Comparison of ENCODE assay signal across 10 cellular contexts in genomic region chr5:176743136-176743827, GRCh38.
DNase-seq lines count a peak whose midpoint lies in the region; TF ChIP-seq lines count a peak whose summit lies in the region.
"Had no signal": no experiment of that assay in that cellular context is flagged by ENCODE, and none has a peak within 500 bp of the region (broad histone marks: within the 10 kb centered on the region; RNA-seq: fewer than 3 reads in every experiment).

No MANE protein-coding gene starts in this region.

- H3K27me3 ChIP-seq in Caco-2 (replicated peaks; ENCODE audit: control insufficient read depth, insufficient read depth, low read length) (no peaks in the 10 kb centered on the region), ectodermal cell (ENCODE audit: control insufficient read depth, insufficient read depth, low read length, poor library complexity, severe bottlenecking) (peaks cover 36% of the 10 kb centered on the region)

- no peaks in the 10 kb centered on the region for H3K9me3 ChIP-seq in Caco-2
- H3K9me3 ChIP-seq in ectodermal cell (ENCODE audit: control insufficient read depth, low read length), result no peaks in the 10 kb centered on the region

- WGBS in ectodermal cell, 2 experiments, result 3% methylated on average over 52 of the region's 52 CpGs

- TF ChIP-seq CTCF in Caco-2 (IDR thresholded peaks at IDR 0.05; ENCODE audit: insufficient read depth in 1 of 2, low read depth in 1 of 2, low read length in 1 of 2, severe bottlenecking in 1 of 2, unreplicated experiment in 1 of 2), result no peak
- TF ChIP-seq CTCF in nephron progenitor cell (IDR thresholded peaks at IDR 0.05), result no peak

- H3K27ac Mint-ChIP-seq in Caco-2 (ENCODE audit: unreplicated experiment) (no peak overlapping the region), nephron progenitor cell (no peak overlapping the region)
- no peak overlapping the region for H3K27ac Mint-ChIP-seq in activated naive CD4-positive, alpha-beta T cell treated with anti-CD3 and anti-CD28 coated beads, Interleukin-2, amount 10 ng/mL, durations not matched to agents 7 days and 5 days

- DNase-seq in Caco-2 (no peak), NCI-H2029 (lab: John Stamatoyannopoulos, UW) (peak; percentile 32), nephron progenitor cell (peak; percentile 58), NCI-H446 treated with DMSO at 0.1 percent for 48 hours (lab: John Stamatoyannopoulos, UW) (no peak), NCI-H774 (lab: John Stamatoyannopoulos, UW) (no peak), SHP77 treated with DMSO at 0.1 percent for 48 hours (lab: John Stamatoyannopoulos, UW) (no peak)
- DNase-seq in activated naive CD4-positive, alpha-beta T cell treated with anti-CD3 and anti-CD28 coated beads, Interleukin-2, amount 10 ng/mL, durations not matched to agents 7 days and 5 days, result no peak
- DNase-seq: SHP77 had no signal

- BruUV-seq in Caco-2 (replicated peaks; lab: Mats Ljungman, UMichigan), result no TSS peak

- CTCF ChIA-PET in Caco-2 (lab: Charles Lee), result no interaction called here
- CTCF ChIA-PET in activated naive CD4-positive, alpha-beta T cell treated with anti-CD3 and anti-CD28 coated beads, Interleukin-2, amount 10 ng/mL, durations not matched to agents 7 days and 5 days (lab: Charles Lee), result no interaction called here

- H3K36me3 ChIP-seq in Caco-2 (ENCODE audit: control insufficient read depth, insufficient read depth, low read length) (no peaks in the 10 kb centered on the region), ectodermal cell (ENCODE audit: control insufficient read depth, insufficient read depth, low read length) (no peaks in the 10 kb centered on the region)

- H3K27me3 Mint-ChIP-seq in Caco-2 (ENCODE audit: insufficient read depth, unreplicated experiment), result peaks cover 7% of the 10 kb centered on the region
- H3K27me3 Mint-ChIP-seq in nephron progenitor cell (ENCODE audit: low read depth, poor library complexity), result peaks cover 64% of the 10 kb centered on the region
- H3K27me3 Mint-ChIP-seq in activated naive CD4-positive, alpha-beta T cell treated with anti-CD3 and anti-CD28 coated beads, Interleukin-2, amount 10 ng/mL, durations not matched to agents 7 days and 5 days, result peaks cover 100% of the 10 kb centered on the region

- H3K4me1 Mint-ChIP-seq in Caco-2 (ENCODE audit: low read depth, unreplicated experiment) (no peaks in the 10 kb centered on the region), nephron progenitor cell (peaks cover 66% of the 10 kb centered on the region)
- H3K4me1 Mint-ChIP-seq in activated naive CD4-positive, alpha-beta T cell treated with anti-CD3 and anti-CD28 coated beads, Interleukin-2, amount 10 ng/mL, durations not matched to agents 7 days and 5 days, result peaks cover 24% of the 10 kb centered on the region

- no peak overlapping the region for H3K27ac ChIP-seq in ectodermal cell (ENCODE audit: insufficient read depth, low read depth, low read length, poor library complexity, severe bottlenecking)

- H3K36me3 Mint-ChIP-seq in Caco-2 (ENCODE audit: insufficient read depth, unreplicated experiment) (no peaks in the 10 kb centered on the region), nephron progenitor cell (ENCODE audit: low read depth) (no peaks in the 10 kb centered on the region)
- H3K36me3 Mint-ChIP-seq in activated naive CD4-positive, alpha-beta T cell treated with anti-CD3 and anti-CD28 coated beads, Interleukin-2, amount 10 ng/mL, durations not matched to agents 7 days and 5 days, result no peaks in the 10 kb centered on the region

- H3K9me3 Mint-ChIP-seq in Caco-2 (ENCODE audit: unreplicated experiment) (no peaks in the 10 kb centered on the region), nephron progenitor cell (no peaks in the 10 kb centered on the region)
- H3K9me3 Mint-ChIP-seq in activated naive CD4-positive, alpha-beta T cell treated with anti-CD3 and anti-CD28 coated beads, Interleukin-2, amount 10 ng/mL, durations not matched to agents 7 days and 5 days, result no peaks in the 10 kb centered on the region
- H3K9me3 Mint-ChIP-seq: central memory CD8-positive, alpha-beta T cell had no signal

- peak overlapping the region; percentile 23 for H3K4me3 ChIP-seq in Caco-2 (ENCODE audit: low read depth, low read length)
- peak overlapping the region; percentile 25 for H3K4me3 ChIP-seq in ectodermal cell (ENCODE audit: insufficient read depth, low read depth, low read length)

- H3K4me3 Mint-ChIP-seq in Caco-2 (ENCODE audit: unreplicated experiment) (peak overlapping the region; percentile 31), nephron progenitor cell (peak overlapping the region; percentile 82)
- no peak overlapping the region for H3K4me3 Mint-ChIP-seq in activated naive CD4-positive, alpha-beta T cell treated with anti-CD3 and anti-CD28 coated beads, Interleukin-2, amount 10 ng/mL, durations not matched to agents 7 days and 5 days
- H3K4me3 Mint-ChIP-seq: central memory CD8-positive, alpha-beta T cell had no signal

- no peaks in the 10 kb centered on the region for H3K4me1 ChIP-seq in Caco-2
- peaks cover 43% of the 10 kb centered on the region for H3K4me1 ChIP-seq in ectodermal cell (ENCODE audit: control insufficient read depth, insufficient read depth, low read length)

- intact Hi-C loops in Caco-2 (cut with micrococcal nuclease; ENCODE audit: unreplicated experiment), result no loop called here

- POLR2A ChIA-PET in Caco-2 (lab: Charles Lee), result no interaction called here

Comparison
In these comparisons a context has a peak if more than half of its experiments do, and no peak if none do; other contexts are left out.
1. DNase-seq: peak in NCI-H2029 (single experiment) and nephron progenitor cell (single experiment); none in Caco-2 (0 of 2), NCI-H446 treated with DMSO at 0.1 percent for 48 hours (single experiment), activated naive CD4-positive, alpha-beta T cell treated with anti-CD3 and anti-CD28 coated beads, Interleukin-2, amount 10 ng/mL, durations not matched to agents 7 days and 5 days (single experiment), NCI-H774 (single experiment) and SHP77 treated with DMSO at 0.1 percent for 48 hours (single experiment).